Comparison of ENCODE assay signal across 17 cellular contexts in the genomic region with DNA sequence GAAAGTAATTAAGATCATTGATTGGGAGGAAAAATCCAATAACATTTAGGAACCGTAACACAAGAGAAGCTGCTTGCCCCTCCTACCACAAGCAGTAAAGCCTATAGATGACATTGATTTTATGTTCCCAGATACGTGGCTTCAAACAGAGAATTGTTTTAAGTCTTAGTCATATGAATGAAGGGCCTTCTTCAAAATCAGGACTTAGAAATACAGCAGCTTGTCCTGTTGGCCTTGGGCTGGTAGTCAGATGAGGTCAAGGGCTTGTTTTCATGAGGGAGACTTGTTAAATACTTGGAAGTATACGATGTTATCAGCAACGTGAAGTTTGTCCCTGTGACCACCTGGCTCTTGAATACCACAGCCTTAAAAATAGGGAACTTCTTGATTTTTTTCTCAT.
A peak's percentile ranks its signal among the peaks of the same experiment; 100 is the strongest.
DNase-seq lines count a peak whose midpoint lies in the region; ATAC-seq and TF ChIP-seq lines count a peak whose summit lies in the region.
"Had no signal": no experiment of that assay in that cellular context is flagged by ENCODE, and none has a peak within 500 bp of the region (broad histone marks: within the 10 kb centered on the region; RNA-seq: fewer than 3 reads in every experiment).

No MANE protein-coding gene starts in this region.

- H3K36me3 ChIP-seq in GM23248 (ENCODE audit: low read depth) (no peaks in the 10 kb centered on the region), ascending aorta (no peaks in the 10 kb centered on the region), skeletal muscle satellite cell (ENCODE audit: insufficient read depth, low read length) (no peaks in the 10 kb centered on the region)

- no peak overlapping the region for H3K4me3 ChIP-seq in GM23248
- no peak overlapping the region for H3K4me3 ChIP-seq in ascending aorta
- no peak overlapping the region for H3K4me3 ChIP-seq in skeletal muscle satellite cell (ENCODE audit: low read length)

- no peaks in the 10 kb centered on the region for H3K79me2 ChIP-seq in GM23248 (ENCODE audit: insufficient read depth)

- peaks cover 21% of the 10 kb centered on the region for H3F3A ChIP-seq in GM23248 (ENCODE audit: insufficient read depth)

- intact Hi-C loops in ascending aorta (cut with DNase I), result no loop called here

- peak overlapping the region; percentile 80 for H3K27ac ChIP-seq in GM23248
- peak overlapping the region; percentile 31 to 34 for H3K27ac ChIP-seq in ascending aorta
- H3K27ac ChIP-seq in foreskin keratinocyte, result peak overlapping the region; percentile 64
- H3K27ac ChIP-seq: KMS-11 had no signal

- 94 to 95% methylated on average over 4 of the region's 4 CpGs for WGBS in GM23248 (ENCODE audit: low coverage in 1 of 2, low lambda C conversion rate in 2 of 2, missing lambda C conversion rate in 2 of 2), 2 experiments

- no peaks in the 10 kb centered on the region for H3K9me2 ChIP-seq in GM23248 (ENCODE audit: insufficient read depth)

- H3K9me3 ChIP-seq in GM23248 (ENCODE audit: low read depth), result no peaks in the 10 kb centered on the region
- H3K9me3 ChIP-seq in ascending aorta, result no peaks in the 10 kb centered on the region
- H3K9me3 ChIP-seq in skeletal muscle satellite cell (replicated peaks; ENCODE audit: low read length), result no peaks in the 10 kb centered on the region

- DNase-seq in GM23248 (no peak), ascending aorta (ENCODE audit: low spot score in 2 of 2) (no peak), foreskin keratinocyte (no peak), amniotic stem cell (lab: John Stamatoyannopoulos, UW) (no peak), anterior cingulate cortex (lab: John Stamatoyannopoulos, UW) (no peak)
- DNase-seq in activated CD8-positive, alpha-beta memory T cell treated with anti-CD3 and anti-CD28 coated beads, Interleukin-2, amount 50 U/mL, for 48 hours, result no peak
- DNase-seq: ACHN; CD8-positive, alpha-beta T cell; DMS79 treated with DMSO at 0.1 percent for 48 hours; MM.1S; NCI-H187; NCI-H446; PC-3; Right ventricle myocardium superior had no signal

- no peak overlapping the region for H2AFZ ChIP-seq in GM23248

- H3K4me2 ChIP-seq in GM23248 (ENCODE audit: unreplicated experiment) (no peak overlapping the region), skeletal muscle satellite cell (ENCODE audit: low read length) (no peak overlapping the region)
- H3K4me2 ChIP-seq: KMS-11 had no signal

- H4K20me1 ChIP-seq in GM23248 (ENCODE audit: insufficient read depth), result no peaks in the 10 kb centered on the region

- no peak for ATAC-seq in foreskin keratinocyte
- ATAC-seq in GM18520 (IDR thresholded peaks at IDR 0.05; ENCODE audit: unreplicated experiment), result no peak
- ATAC-seq: CD8-positive, alpha-beta T cell; PC-3 had no signal

- in situ Hi-C loops in GM23248 (cut with MboI), result no loop called here

- H3K9ac ChIP-seq in GM23248, result no peak overlapping the region
- peak overlapping the region; percentile 33 for H3K9ac ChIP-seq in skeletal muscle satellite cell (ENCODE audit: low read depth, low read length)
- H3K9ac ChIP-seq: KMS-11 had no signal

- H3K27me3 ChIP-seq in GM23248 (replicated peaks; ENCODE audit: insufficient read depth) (no peaks in the 10 kb centered on the region), ascending aorta (no peaks in the 10 kb centered on the region), foreskin keratinocyte (no peaks in the 10 kb centered on the region), skeletal muscle satellite cell (ENCODE audit: control insufficient read depth, insufficient read depth, low read length) (no peaks in the 10 kb centered on the region)

- peaks cover 18% of the 10 kb centered on the region for H3K4me1 ChIP-seq in GM23248 (ENCODE audit: insufficient read depth)
- peaks cover 17 to 40% of the 10 kb centered on the region in 2 donors for H3K4me1 ChIP-seq in ascending aorta
- H3K4me1 ChIP-seq in foreskin keratinocyte, result peaks cover 17% of the 10 kb centered on the region
- peaks cover 42% of the 10 kb centered on the region for H3K4me1 ChIP-seq in skeletal muscle satellite cell (ENCODE audit: control insufficient read depth, insufficient read depth, low read length)

- no peak for TF ChIP-seq CTCF in ascending aorta (IDR thresholded peaks at IDR 0.05)
- no peak for TF ChIP-seq CTCF in foreskin keratinocyte (conservative IDR thresholded peaks at IDR 0.05)
